Comparison of ENCODE assay signal across 21 cellular contexts in genomic region chr21:42480736-42481135, GRCh38. TPM values are rescaled to one million over a fixed set of nuclear protein-coding genes. Genes with fewer than 3 reads are reported as not detected.
A peak's percentile ranks its signal among the peaks of the same experiment; 100 is the strongest.
DNase-seq lines count a peak whose midpoint lies in the region; ATAC-seq, FAIRE-seq and TF ChIP-seq lines count a peak whose summit lies in the region.
"Had no signal": no experiment of that assay in that cellular context is flagged by ENCODE, and none has a peak within 500 bp of the region (broad histone marks: within the 10 kb centered on the region; RNA-seq: fewer than 3 reads in every experiment).

No MANE protein-coding gene starts in this region.

- intact Hi-C loops in left cardiac atrium (cut with DNase I) = no loop called here

- no peaks in the 10 kb centered on the region for H3K36me3 Mint-ChIP-seq in osteocyte (ENCODE audit: unreplicated experiment)
- H3K36me3 Mint-ChIP-seq: CD4-positive, CD25-positive, alpha-beta regulatory T cell; CD8-positive, alpha-beta T cell had no signal

- H4K20me1 ChIP-seq in H1 (replicated peaks in 1 of 2; ENCODE audit: control insufficient read depth in 1 of 2, insufficient read depth in 2 of 2, low read length in 2 of 2) = no peaks in the 10 kb centered on the region

- no peak overlapping the region for H2BK12ac ChIP-seq in H1 (ENCODE audit: low read depth, low read length)

- no peak overlapping the region for H3K4me2 ChIP-seq in H1 (ENCODE audit: insufficient read depth in 1 of 2, low read depth in 2 of 2, low read length in 2 of 2)
- H3K4me2 ChIP-seq: GM23338 had no signal

- no peak overlapping the region for H4K91ac ChIP-seq in H1 (replicated peaks; ENCODE audit: insufficient read length, low read length)

- H2BK15ac ChIP-seq in H1 (ENCODE audit: low read length) = no peak overlapping the region

- TF ChIP-seq POLR2A in H1 (IDR thresholded peaks at IDR 0.05; ENCODE audit: control extremely low read depth in 1 of 2, low read depth in 2 of 2, low read length in 2 of 2) = no peak

- H2AFZ ChIP-seq in H1 (ENCODE audit: low read length) = no peak overlapping the region
- H2AFZ ChIP-seq: GM23338 had no signal

- no peak overlapping the region for H3K23ac ChIP-seq in H1 (ENCODE audit: insufficient read length)

- no peaks in the 10 kb centered on the region; the same call in 1 of the 2 replicates for H3K23me2 ChIP-seq in H1 (ENCODE audit: low read depth, low read length)

- TF ChIP-seq CTCF in right atrium auricular region (IDR thresholded peaks at IDR 0.05) = no peak
- TF ChIP-seq CTCF in H1 (IDR thresholded peaks at IDR 0.05; ENCODE audit: control extremely low read depth in 1 of 3, insufficient read depth in 1 of 3, low read depth in 1 of 3, low read length in 3 of 3) = no peak
- no peak for TF ChIP-seq CTCF in osteocyte (IDR thresholded peaks at IDR 0.05)

- no peak overlapping the region for H4K5ac ChIP-seq in H1 (ENCODE audit: insufficient read length, low read depth, low read length)

- H3K4me1 ChIP-seq in right atrium auricular region (no peaks in the 10 kb centered on the region), H1 (replicated peaks in 1 of 4; ENCODE audit: control insufficient read depth in 3 of 4, insufficient read depth in 4 of 4, low read length in 3 of 4) (no peaks in the 10 kb centered on the region)
- H3K4me1 ChIP-seq: HAP-1 had no signal

- 93% methylated on average over 10 of the region's 10 CpGs; no CpG with 5 or more reads in 1 of the 2 experiments for WGBS in H1 (ENCODE audit: extremely low coverage in 1 of 2, insufficient coverage in 1 of 2, insufficient read length in 1 of 2, insufficient replicate concordance in 2 of 2, low coverage in 1 of 2, low lambda C conversion rate in 2 of 2, missing lambda C conversion rate in 1 of 2), 2 experiments

- no peaks in the 10 kb centered on the region for H3K79me1 ChIP-seq in H1 (ENCODE audit: low read depth, low read length)

- peak overlapping the region; percentile 84 for H3K14ac ChIP-seq in H1 (ENCODE audit: insufficient read length)

- TF ChIP-seq RAD21 in H1 (IDR thresholded peaks at IDR 0.05 in 1 of 2, conservative IDR thresholded peaks at IDR 0.05 in 1 of 2; ENCODE audit: low read depth in 2 of 2, low read length in 2 of 2) = no peak

- H4K8ac ChIP-seq in H1 (ENCODE audit: extremely low read depth, insufficient read depth, low read length) = no peak overlapping the region

- H3K4me1 Mint-ChIP-seq in osteocyte (ENCODE audit: unreplicated experiment) = no peaks in the 10 kb centered on the region
- H3K4me1 Mint-ChIP-seq: CD4-positive, CD25-positive, alpha-beta regulatory T cell had no signal

- no peak for FAIRE-seq in H1 (lab: Jason Lieb, UNC)
- FAIRE-seq: G401.6, GM12892, GM19239, H54 had no signal

- no peak overlapping the region for H3K27ac Mint-ChIP-seq in osteocyte (ENCODE audit: unreplicated experiment)
- H3K27ac Mint-ChIP-seq: CD4-positive, CD25-positive, alpha-beta regulatory T cell; CD8-positive, alpha-beta T cell; GM23338; HFFc6 had no signal

- no peak for ATAC-seq in left cardiac atrium
- ATAC-seq in GM18870 (IDR thresholded peaks at IDR 0.05; ENCODE audit: unreplicated experiment) = no peak
- ATAC-seq: CD8-positive, alpha-beta T cell; GM23338 had no signal

- CTCF ChIA-PET in H1 (lab: Charles Lee; ENCODE audit: partially characterized antibody) = interaction anchor here (1.0 kb wide), 1 partner anchor 11 kb away, joined by 3 read pairs; no protein-coding TSS in a partner anchor

- H3K36me3 ChIP-seq in right atrium auricular region (no peaks in the 10 kb centered on the region), H1 (ENCODE audit: control insufficient read depth in 2 of 4, insufficient read depth in 4 of 4, low read length in 3 of 4) (no peaks in the 10 kb centered on the region)
- H3K36me3 ChIP-seq: HAP-1 had no signal

- H3K27ac ChIP-seq in right atrium auricular region (no peak overlapping the region), H1 (ENCODE audit: low read depth, low read length) (no peak overlapping the region)

- no peak overlapping the region for H3K4ac ChIP-seq in H1 (replicated peaks; ENCODE audit: insufficient read length, low read depth, low read length)

- DNase-seq in right atrium auricular region (ENCODE audit: low spot score) = peak; percentile 34
- no peak for DNase-seq in left cardiac atrium
- no peak for DNase-seq in H1 (ENCODE audit: low read depth in 1 of 2, low spot score in 2 of 2)
- DNase-seq in osteocyte (ENCODE audit: extremely low spot score, unreplicated experiment) = peak; percentile 73
- DNase-seq in NCI-H446 treated with DMSO at 0.1 percent for 48 hours (lab: John Stamatoyannopoulos, UW) = no peak
- DNase-seq in CD1c-positive myeloid dendritic cell (ENCODE audit: extremely low spot score) = no peak
- DNase-seq: C1 segment of cervical spinal cord; Caco-2; CD4-positive, CD25-positive, alpha-beta regulatory T cell; DMS153; DND-41; HFFc6 had no signal

- POLR2A ChIA-PET in H1 (lab: Charles Lee; ENCODE audit: partially characterized antibody) = no interaction called here

- H3K79me2 ChIP-seq in H1 (ENCODE audit: control insufficient read depth in 1 of 2, insufficient read depth in 2 of 2, low read length in 2 of 2) = no peaks in the 10 kb centered on the region

- no peak overlapping the region for H3K4me3 ChIP-seq in right atrium auricular region
- no peak overlapping the region for H3K4me3 ChIP-seq in H1 (ENCODE audit: extremely low read depth in 1 of 4, insufficient read depth in 2 of 4, low read depth in 3 of 4, low read length in 4 of 4)
- H3K4me3 ChIP-seq: GM23338, HAP-1 had no signal

- no peaks in the 10 kb centered on the region for H3K9me3 ChIP-seq in right atrium auricular region
- H3K9me3 ChIP-seq in H1 (ENCODE audit: insufficient read depth in 2 of 2, low read depth in 1 of 2, low read length in 1 of 2) = no peaks in the 10 kb centered on the region
- H3K9me3 ChIP-seq: Caco-2, HAP-1 had no signal

- TF ChIP-seq EP300 in H1 (IDR thresholded peaks at IDR 0.05; ENCODE audit: borderline replicate concordance in 1 of 2, low read depth in 2 of 2, low read length in 2 of 2) = no peak

- no peaks in the 10 kb centered on the region for H3K9me3 Mint-ChIP-seq in osteocyte (ENCODE audit: unreplicated experiment)
- H3K9me3 Mint-ChIP-seq: CD4-positive, CD25-positive, alpha-beta regulatory T cell; CD8-positive, alpha-beta T cell; GM23338 had no signal

- H3K27me3 ChIP-seq in right atrium auricular region = no peaks in the 10 kb centered on the region
- H3K27me3 ChIP-seq in H1 (replicated peaks in 1 of 4; ENCODE audit: control insufficient read depth in 3 of 4, extremely low read depth in 1 of 4, insufficient read depth in 3 of 4, low read length in 3 of 4) = no peaks in the 10 kb centered on the region; a peak in 1 of 7 replicates

- H2AK5ac ChIP-seq in H1 (ENCODE audit: low read depth, low read length) = no peak overlapping the region

- no peak overlapping the region for H2BK20ac ChIP-seq in H1 (ENCODE audit: low read length)

- no peak overlapping the region for H3K9ac ChIP-seq in H1 (replicated peaks in 1 of 4; ENCODE audit: extremely low read depth in 1 of 4, low read depth in 3 of 4, low read length in 3 of 4)

- no peak overlapping the region for H2BK5ac ChIP-seq in H1 (ENCODE audit: low read depth, low read length)

- peaks cover 32% of the 10 kb centered on the region for H3K27me3 Mint-ChIP-seq in osteocyte (ENCODE audit: unreplicated experiment)

- H3K4me3 Mint-ChIP-seq in osteocyte (ENCODE audit: unreplicated experiment) = no peak overlapping the region
- H3K4me3 Mint-ChIP-seq: CD4-positive, CD25-positive, alpha-beta regulatory T cell; CD8-positive, alpha-beta T cell; GM23338; HFFc6 had no signal

- H3K18ac ChIP-seq in H1 (ENCODE audit: extremely low read depth, low read length) = no peak overlapping the region

- no peak overlapping the region for H3K56ac ChIP-seq in H1 (replicated peaks; ENCODE audit: insufficient read length, low read depth, low read length)

- H2BK120ac ChIP-seq in H1 (replicated peaks; ENCODE audit: low read depth, low read length) = no peak overlapping the region

TF ChIP-seq in H1, 55 proteins besides CTCF, POLR2A, EP300 and RAD21 (continues in another document):
- TF ChIP-seq TEAD4 (IDR thresholded peaks at IDR 0.05; ENCODE audit: low read depth, low read length) = no peak
- no peak for TF ChIP-seq GABPA (IDR thresholded peaks at IDR 0.05; ENCODE audit: borderline replicate concordance, insufficient read depth, low read length)
- TF ChIP-seq BACH1 (IDR thresholded peaks at IDR 0.05; ENCODE audit: low read length) = no peak
- no peak for TF ChIP-seq TBP (IDR thresholded peaks at IDR 0.05; ENCODE audit: low read depth, low read length)
- TF ChIP-seq HDAC2 (IDR thresholded peaks at IDR 0.05; ENCODE audit: borderline replicate concordance in 1 of 2, low read depth in 2 of 2, low read length in 2 of 2) = no peak
- TF ChIP-seq MAFK (IDR thresholded peaks at IDR 0.05; ENCODE audit: low read depth, low read length) = no peak
- TF ChIP-seq NRF1 (IDR thresholded peaks at IDR 0.05; ENCODE audit: low read depth, low read length) = no peak
- TF ChIP-seq SAP30 (IDR thresholded peaks at IDR 0.05; ENCODE audit: insufficient read depth, insufficient replicate concordance, low read length) = no peak
- no peak for TF ChIP-seq HDAC6 (IDR thresholded peaks at IDR 0.05; ENCODE audit: low read depth, low read length)

RNA-seq across cellular contexts. Expression of gene RSPH1, which starts 15.3 kb away (rescaled TPM):
- total RNA-seq in right atrium auricular region (not detected), left cardiac atrium (not detected), osteocyte (0.19 and 0.34 TPM in 2 replicates)
- 0.36 TPM in 1 of 2 replicates, not detected in the other for total RNA-seq in H1 (2021; fragmentation: NEBNext Ultra II Directional; extraction: Animal tissue kit (Norgen Biotek cat#: 25700))
- 0.08 and 0.24 TPM in 2 replicates for polyA plus RNA-seq in H1 (2011; rRNA removed)
- 0.39 TPM for polyA plus RNA-seq in H1 (2011; cell fraction: cytosol; rRNA removed)
- polyA plus RNA-seq in H1 (2011; cell fraction: nucleus; rRNA removed) = 0.23 TPM
- polyA plus RNA-seq in H1 (2012, experiment 1 of 2) = 0.37 to 0.63 TPM (median 0.46 TPM) in 4 replicates
- 0.33 TPM for polyA plus RNA-seq in H1 (2012, experiment 2 of 2)
- polyA plus RNA-seq in H1 (2013, experiment 1 of 2) = 0.34 TPM
- 0.42 TPM for polyA plus RNA-seq in H1 (2013, experiment 2 of 2)
- 0.17 TPM in 1 of 2 replicates, not detected in the other for polyA minus RNA-seq in H1 (2011; rRNA and poly(A)+ RNA removed)
- polyA minus RNA-seq in H1 (2011; cell fraction: cytosol; rRNA and poly(A)+ RNA removed) = not detected
- 0.30 TPM for polyA minus RNA-seq in H1 (2011; cell fraction: nucleus; rRNA and poly(A)+ RNA removed)
- total RNA-seq: A172, GM23338, HFFc6 had no signal
- polyA plus RNA-seq: CD4-positive, CD25-positive, alpha-beta regulatory T cell had no signal

RNA-seq across cellular contexts. Expression of gene SLC37A1, which starts 32.9 kb away (rescaled TPM):
- 1 to 10 TPM; 2.0 to 5.0 TPM for total RNA-seq in right atrium auricular region
- 1 to 10 TPM; 1.9 to 3.7 TPM for total RNA-seq in left cardiac atrium
- total RNA-seq in H1 (2021; fragmentation: NEBNext Ultra II Directional; extraction: Animal tissue kit (Norgen Biotek cat#: 25700)) = 23.7 and 30.9 TPM in 2 replicates
- 15.6 and 21.8 TPM in 2 replicates for polyA plus RNA-seq in H1 (2011; rRNA removed)
- 17.7 TPM for polyA plus RNA-seq in H1 (2011; cell fraction: cytosol; rRNA removed)
- polyA plus RNA-seq in H1 (2011; cell fraction: nucleus; rRNA removed) = 45.7 TPM
- polyA plus RNA-seq in H1 (2012, experiment 1 of 2) = 18.7 to 35.5 TPM (median 31.5 TPM) in 4 replicates
- 20.3 TPM for polyA plus RNA-seq in H1 (2012, experiment 2 of 2)
- 29.6 TPM for polyA plus RNA-seq in H1 (2013, experiment 1 of 2)
- polyA plus RNA-seq in H1 (2013, experiment 2 of 2) = 31.0 TPM
- 23.3 and 27.0 TPM in 2 replicates for polyA minus RNA-seq in H1 (2011; rRNA and poly(A)+ RNA removed)
- polyA minus RNA-seq in H1 (2011; cell fraction: cytosol; rRNA and poly(A)+ RNA removed) = 21.7 TPM
- 33.3 TPM for polyA minus RNA-seq in H1 (2011; cell fraction: nucleus; rRNA and poly(A)+ RNA removed)
- total RNA-seq in osteocyte = 13.2 and 13.5 TPM in 2 replicates
- total RNA-seq: HFFc6 had no signal

Comparison
In these comparisons a context has a peak if more than half of its experiments do, and no peak if none do; other contexts are left out.
1. DNase-seq: peak in right atrium auricular region (single experiment) and osteocyte (single experiment); none in left cardiac atrium (single experiment), H1 (0 of 2), NCI-H446 treated with DMSO at 0.1 percent for 48 hours (single experiment) and CD1c-positive myeloid dendritic cell (single experiment).